Comparison of ENCODE assay signal across 1 cellular context in the genomic region with DNA sequence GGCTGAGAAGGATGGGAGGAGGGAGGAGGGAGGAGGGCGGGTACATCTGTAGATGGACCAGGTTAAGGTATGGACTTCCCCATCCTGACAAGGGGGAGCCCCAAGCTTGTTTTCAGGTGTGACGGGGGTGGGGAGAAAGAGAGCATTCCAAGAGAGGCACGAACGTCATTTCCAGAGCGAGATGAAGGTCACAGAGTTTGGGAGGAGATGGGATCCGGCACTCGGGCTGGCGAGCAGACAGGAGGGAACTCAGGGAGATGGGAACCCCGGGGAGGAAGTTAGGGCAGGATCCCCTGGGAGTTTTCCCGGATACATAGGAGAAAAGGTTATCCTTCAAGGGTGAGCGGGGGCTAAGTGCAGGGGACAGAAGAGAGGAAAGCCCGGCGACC.
TF ChIP-seq lines count a peak whose summit lies in the region.

No MANE protein-coding gene starts in this region.

TF ChIP-seq in GM23338, 12 proteins besides CTCF, POLR2A, EP300 and RAD21 (continued from another document):
- TF ChIP-seq, protein P1, sequence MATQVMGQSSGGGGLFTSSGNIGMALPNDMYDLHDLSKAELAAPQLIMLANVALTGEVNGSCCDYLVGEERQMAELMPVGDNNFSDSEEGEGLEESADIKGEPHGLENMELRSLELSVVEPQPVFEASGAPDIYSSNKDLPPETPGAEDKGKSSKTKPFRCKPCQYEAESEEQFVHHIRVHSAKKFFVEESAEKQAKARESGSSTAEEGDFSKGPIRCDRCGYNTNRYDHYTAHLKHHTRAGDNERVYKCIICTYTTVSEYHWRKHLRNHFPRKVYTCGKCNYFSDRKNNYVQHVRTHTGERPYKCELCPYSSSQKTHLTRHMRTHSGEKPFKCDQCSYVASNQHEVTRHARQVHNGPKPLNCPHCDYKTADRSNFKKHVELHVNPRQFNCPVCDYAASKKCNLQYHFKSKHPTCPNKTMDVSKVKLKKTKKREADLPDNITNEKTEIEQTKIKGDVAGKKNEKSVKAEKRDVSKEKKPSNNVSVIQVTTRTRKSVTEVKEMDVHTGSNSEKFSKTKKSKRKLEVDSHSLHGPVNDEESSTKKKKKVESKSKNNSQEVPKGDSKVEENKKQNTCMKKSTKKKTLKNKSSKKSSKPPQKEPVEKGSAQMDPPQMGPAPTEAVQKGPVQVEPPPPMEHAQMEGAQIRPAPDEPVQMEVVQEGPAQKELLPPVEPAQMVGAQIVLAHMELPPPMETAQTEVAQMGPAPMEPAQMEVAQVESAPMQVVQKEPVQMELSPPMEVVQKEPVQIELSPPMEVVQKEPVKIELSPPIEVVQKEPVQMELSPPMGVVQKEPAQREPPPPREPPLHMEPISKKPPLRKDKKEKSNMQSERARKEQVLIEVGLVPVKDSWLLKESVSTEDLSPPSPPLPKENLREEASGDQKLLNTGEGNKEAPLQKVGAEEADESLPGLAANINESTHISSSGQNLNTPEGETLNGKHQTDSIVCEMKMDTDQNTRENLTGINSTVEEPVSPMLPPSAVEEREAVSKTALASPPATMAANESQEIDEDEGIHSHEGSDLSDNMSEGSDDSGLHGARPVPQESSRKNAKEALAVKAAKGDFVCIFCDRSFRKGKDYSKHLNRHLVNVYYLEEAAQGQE (IDR thresholded peaks at IDR 0.05; ENCODE audit: unreplicated experiment), result no peak
- TF ChIP-seq CREB1 (CRISPR knock-in tag; IDR thresholded peaks at IDR 0.05; ENCODE audit: low read depth), result 0 out of 2 replicates have a peak, but pooled peaks have one; percentile 12
- TF ChIP-seq JUNB (IDR thresholded peaks at IDR 0.05; ENCODE audit: unreplicated experiment), result no peak
- no peak for TF ChIP-seq NANOG (IDR thresholded peaks at IDR 0.05; ENCODE audit: borderline replicate concordance)
TF ChIP-seq in GM23338: peak in this region for 1.
